In the genomic region with DNA sequence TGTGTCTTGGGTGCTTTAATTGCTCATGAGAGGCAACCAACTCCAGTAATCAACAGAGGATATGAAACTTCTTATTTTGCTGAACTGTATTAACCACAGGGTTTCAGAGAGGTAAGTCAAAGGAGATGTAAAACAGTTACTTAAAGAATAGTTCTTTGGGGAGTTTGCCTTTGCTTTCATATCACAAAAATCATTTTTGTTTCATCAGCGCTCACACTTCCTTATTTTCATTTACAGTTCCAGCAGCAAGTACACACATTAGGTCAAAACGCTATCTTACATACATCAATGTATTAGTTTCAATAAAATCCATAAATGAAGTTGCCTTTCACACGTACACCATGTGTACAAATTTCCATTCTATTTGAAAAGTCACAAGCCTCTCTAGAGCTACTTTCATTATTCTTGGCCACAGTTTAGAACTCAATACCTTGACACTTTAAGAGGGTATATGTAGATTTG, we compare ENCODE assay signal across 8 cellular contexts. TPM values are rescaled to one million over a fixed set of nuclear protein-coding genes. Genes with fewer than 3 reads are reported as not detected.
DNase-seq lines count a peak whose midpoint lies in the region; ATAC-seq, FAIRE-seq and TF ChIP-seq lines count a peak whose summit lies in the region.

No MANE protein-coding gene starts in this region.

- TF ChIP-seq CTCF in GM10266 (IDR thresholded peaks at IDR 0.05; ENCODE audit: control insufficient read depth, insufficient read depth, low read depth, missing control alignments) (no peak), GM20000 (IDR thresholded peaks at IDR 0.05; ENCODE audit: extremely low read depth, missing control alignments) (no peak), D721Med (IDR thresholded peaks at IDR 0.05; ENCODE audit: insufficient read depth, missing control alignments) (no peak)

- peaks cover 26% of the 10 kb centered on the region for H3K36me3 Mint-ChIP-seq in activated naive CD8-positive, alpha-beta T cell treated with anti-CD3 and anti-CD28 coated beads, Interleukin-2, amount 10 ng/mL, durations not matched to agents 7 days and 5 days

- peak overlapping the region; percentile 81 for H3K4me3 Mint-ChIP-seq in activated naive CD8-positive, alpha-beta T cell treated with anti-CD3 and anti-CD28 coated beads, Interleukin-2, amount 10 ng/mL, durations not matched to agents 7 days and 5 days

- in situ Hi-C loops in ACHN (cut with HindIII; ENCODE audit: low pct_ligation_motif_present, low pct_unique_long_range_greater_than_20kb, low sequenced_read_pairs) = no loop called here

- H3K27me3 Mint-ChIP-seq in activated naive CD8-positive, alpha-beta T cell treated with anti-CD3 and anti-CD28 coated beads, Interleukin-2, amount 10 ng/mL, durations not matched to agents 7 days and 5 days = no peaks in the 10 kb centered on the region

- ATAC-seq in HG03439 (IDR thresholded peaks at IDR 0.05; ENCODE audit: unreplicated experiment) = peak; percentile 93
- ATAC-seq in activated naive CD8-positive, alpha-beta T cell treated with anti-CD3 and anti-CD28 coated beads, Interleukin-2, amount 10 ng/mL, durations not matched to agents 7 days and 5 days (ENCODE audit: low read depth) = peak; percentile 93

- H3K9me3 Mint-ChIP-seq in activated naive CD8-positive, alpha-beta T cell treated with anti-CD3 and anti-CD28 coated beads, Interleukin-2, amount 10 ng/mL, durations not matched to agents 7 days and 5 days = no peaks in the 10 kb centered on the region

- FAIRE-seq in D721Med (lab: Jason Lieb, UNC) = no peak

- peaks cover 29% of the 10 kb centered on the region for H3K4me1 Mint-ChIP-seq in activated naive CD8-positive, alpha-beta T cell treated with anti-CD3 and anti-CD28 coated beads, Interleukin-2, amount 10 ng/mL, durations not matched to agents 7 days and 5 days

- peak; percentile 27 for DNase-seq in GM10266 (ENCODE audit: extremely low spot score)
- peak; percentile 34 for DNase-seq in GM20000 (ENCODE audit: low spot score)
- no peak for DNase-seq in activated naive CD8-positive, alpha-beta T cell treated with anti-CD3 and anti-CD28 coated beads, Interleukin-2, amount 10 ng/mL, durations not matched to agents 7 days and 5 days
- DNase-seq in D721Med (ENCODE audit: insufficient read length, low spot score) = no peak
- no peak for DNase-seq in ACHN
- no peak for DNase-seq in NCI-H2196 treated with DMSO at 0.1 percent for 48 hours (lab: John Stamatoyannopoulos, UW; ENCODE audit: unreplicated experiment)
- no peak for DNase-seq in T1000 (lab: John Stamatoyannopoulos, UW)

- POLR2A ChIA-PET in activated naive CD8-positive, alpha-beta T cell treated with anti-CD3 and anti-CD28 coated beads, Interleukin-2, amount 10 ng/mL, durations not matched to agents 7 days and 5 days (lab: Charles Lee) = interaction anchor here (0.6 to 1.6 kb wide), 2 partner anchors 48 to 50 kb away, joined by 3 to 5 read pairs; a partner anchor contains a TSS

- peak overlapping the region; percentile 89 for H3K27ac Mint-ChIP-seq in activated naive CD8-positive, alpha-beta T cell treated with anti-CD3 and anti-CD28 coated beads, Interleukin-2, amount 10 ng/mL, durations not matched to agents 7 days and 5 days

RNA-seq across cellular contexts. Expression of a gene that starts 50.1 kb away (rescaled TPM):
- total RNA-seq in activated naive CD8-positive, alpha-beta T cell treated with anti-CD3 and anti-CD28 coated beads, Interleukin-2, amount 10 ng/mL, durations not matched to agents 7 days and 5 days = 10 to 100 TPM; 37.0 to 39.2 TPM

Comparison
In these comparisons a context has a peak if more than half of its experiments do, and no peak if none do; other contexts are left out.
1. DNase-seq: peak in GM10266 (single experiment) and GM20000 (single experiment); none in activated naive CD8-positive, alpha-beta T cell treated with anti-CD3 and anti-CD28 coated beads, Interleukin-2, amount 10 ng/mL, durations not matched to agents 7 days and 5 days (single experiment), D721Med (single experiment), ACHN (single experiment), NCI-H2196 treated with DMSO at 0.1 percent for 48 hours (single experiment) and T1000 (single experiment).